ENCODE assay signal across 1 cellular context in the genomic region with DNA sequence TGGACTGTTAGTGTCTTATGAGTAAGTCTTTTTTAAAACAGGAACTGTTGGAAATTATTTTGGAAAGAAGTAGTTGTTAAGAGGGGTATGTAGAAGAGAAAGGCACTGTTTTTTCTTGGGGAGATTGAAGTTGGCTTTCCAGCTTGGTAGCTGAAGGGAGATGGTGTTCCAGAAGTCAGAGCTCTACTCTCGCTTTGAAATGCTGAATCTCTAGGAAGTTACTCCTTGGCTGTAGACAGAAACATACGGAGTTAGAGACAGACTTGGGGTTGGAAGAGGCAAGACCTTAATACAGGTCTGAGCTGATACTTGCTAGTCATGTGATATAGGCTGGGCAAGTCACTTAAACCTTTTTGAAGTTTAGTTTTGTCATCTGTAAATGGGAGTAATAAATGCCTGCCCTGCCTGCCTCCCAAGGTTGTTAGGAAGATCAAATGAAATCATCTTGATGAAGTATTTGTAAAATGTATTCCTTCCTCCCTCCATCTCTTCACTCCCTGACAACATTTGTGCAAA.
TF ChIP-seq lines count a peak whose summit lies in the region.

No MANE protein-coding gene starts in this region.

TF ChIP-seq in K562, 482 proteins besides CTCF, POLR2A, EP300 and RAD21:
- peak; percentile 16; the same call in 1 of the 2 replicates for TF ChIP-seq FOSL1 (tag; conservative IDR thresholded peaks at IDR 0.05)
- TF ChIP-seq, protein P1, sequence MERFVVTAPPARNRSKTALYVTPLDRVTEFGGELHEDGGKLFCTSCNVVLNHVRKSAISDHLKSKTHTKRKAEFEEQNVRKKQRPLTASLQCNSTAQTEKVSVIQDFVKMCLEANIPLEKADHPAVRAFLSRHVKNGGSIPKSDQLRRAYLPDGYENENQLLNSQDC (CRISPR knock-in tag; IDR thresholded peaks at IDR 0.05): no peak
- TF ChIP-seq, protein P2, sequence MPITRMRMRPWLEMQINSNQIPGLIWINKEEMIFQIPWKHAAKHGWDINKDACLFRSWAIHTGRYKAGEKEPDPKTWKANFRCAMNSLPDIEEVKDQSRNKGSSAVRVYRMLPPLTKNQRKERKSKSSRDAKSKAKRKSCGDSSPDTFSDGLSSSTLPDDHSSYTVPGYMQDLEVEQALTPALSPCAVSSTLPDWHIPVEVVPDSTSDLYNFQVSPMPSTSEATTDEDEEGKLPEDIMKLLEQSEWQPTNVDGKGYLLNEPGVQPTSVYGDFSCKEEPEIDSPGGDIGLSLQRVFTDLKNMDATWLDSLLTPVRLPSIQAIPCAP (CRISPR knock-in tag; IDR thresholded peaks at IDR 0.05; ENCODE audit: borderline replicate concordance): no peak
- TF ChIP-seq BACH1 (tag; IDR thresholded peaks at IDR 0.05): 0 out of 2 replicates have a peak, but pooled peaks have one; percentile 17
- 0 out of 2 replicates have a peak, but pooled peaks have one; percentile 23 for TF ChIP-seq ZNF589 (CRISPR knock-in tag; IDR thresholded peaks at IDR 0.05; ENCODE audit: low read depth)
- no peak for TF ChIP-seq RFX1 (IDR thresholded peaks at IDR 0.05)
- 0 out of 2 replicates have a peak, but pooled peaks have one; percentile 6 for TF ChIP-seq PHF8 (IDR thresholded peaks at IDR 0.05; ENCODE audit: borderline replicate concordance, low read length)
- TF ChIP-seq, protein P3, sequence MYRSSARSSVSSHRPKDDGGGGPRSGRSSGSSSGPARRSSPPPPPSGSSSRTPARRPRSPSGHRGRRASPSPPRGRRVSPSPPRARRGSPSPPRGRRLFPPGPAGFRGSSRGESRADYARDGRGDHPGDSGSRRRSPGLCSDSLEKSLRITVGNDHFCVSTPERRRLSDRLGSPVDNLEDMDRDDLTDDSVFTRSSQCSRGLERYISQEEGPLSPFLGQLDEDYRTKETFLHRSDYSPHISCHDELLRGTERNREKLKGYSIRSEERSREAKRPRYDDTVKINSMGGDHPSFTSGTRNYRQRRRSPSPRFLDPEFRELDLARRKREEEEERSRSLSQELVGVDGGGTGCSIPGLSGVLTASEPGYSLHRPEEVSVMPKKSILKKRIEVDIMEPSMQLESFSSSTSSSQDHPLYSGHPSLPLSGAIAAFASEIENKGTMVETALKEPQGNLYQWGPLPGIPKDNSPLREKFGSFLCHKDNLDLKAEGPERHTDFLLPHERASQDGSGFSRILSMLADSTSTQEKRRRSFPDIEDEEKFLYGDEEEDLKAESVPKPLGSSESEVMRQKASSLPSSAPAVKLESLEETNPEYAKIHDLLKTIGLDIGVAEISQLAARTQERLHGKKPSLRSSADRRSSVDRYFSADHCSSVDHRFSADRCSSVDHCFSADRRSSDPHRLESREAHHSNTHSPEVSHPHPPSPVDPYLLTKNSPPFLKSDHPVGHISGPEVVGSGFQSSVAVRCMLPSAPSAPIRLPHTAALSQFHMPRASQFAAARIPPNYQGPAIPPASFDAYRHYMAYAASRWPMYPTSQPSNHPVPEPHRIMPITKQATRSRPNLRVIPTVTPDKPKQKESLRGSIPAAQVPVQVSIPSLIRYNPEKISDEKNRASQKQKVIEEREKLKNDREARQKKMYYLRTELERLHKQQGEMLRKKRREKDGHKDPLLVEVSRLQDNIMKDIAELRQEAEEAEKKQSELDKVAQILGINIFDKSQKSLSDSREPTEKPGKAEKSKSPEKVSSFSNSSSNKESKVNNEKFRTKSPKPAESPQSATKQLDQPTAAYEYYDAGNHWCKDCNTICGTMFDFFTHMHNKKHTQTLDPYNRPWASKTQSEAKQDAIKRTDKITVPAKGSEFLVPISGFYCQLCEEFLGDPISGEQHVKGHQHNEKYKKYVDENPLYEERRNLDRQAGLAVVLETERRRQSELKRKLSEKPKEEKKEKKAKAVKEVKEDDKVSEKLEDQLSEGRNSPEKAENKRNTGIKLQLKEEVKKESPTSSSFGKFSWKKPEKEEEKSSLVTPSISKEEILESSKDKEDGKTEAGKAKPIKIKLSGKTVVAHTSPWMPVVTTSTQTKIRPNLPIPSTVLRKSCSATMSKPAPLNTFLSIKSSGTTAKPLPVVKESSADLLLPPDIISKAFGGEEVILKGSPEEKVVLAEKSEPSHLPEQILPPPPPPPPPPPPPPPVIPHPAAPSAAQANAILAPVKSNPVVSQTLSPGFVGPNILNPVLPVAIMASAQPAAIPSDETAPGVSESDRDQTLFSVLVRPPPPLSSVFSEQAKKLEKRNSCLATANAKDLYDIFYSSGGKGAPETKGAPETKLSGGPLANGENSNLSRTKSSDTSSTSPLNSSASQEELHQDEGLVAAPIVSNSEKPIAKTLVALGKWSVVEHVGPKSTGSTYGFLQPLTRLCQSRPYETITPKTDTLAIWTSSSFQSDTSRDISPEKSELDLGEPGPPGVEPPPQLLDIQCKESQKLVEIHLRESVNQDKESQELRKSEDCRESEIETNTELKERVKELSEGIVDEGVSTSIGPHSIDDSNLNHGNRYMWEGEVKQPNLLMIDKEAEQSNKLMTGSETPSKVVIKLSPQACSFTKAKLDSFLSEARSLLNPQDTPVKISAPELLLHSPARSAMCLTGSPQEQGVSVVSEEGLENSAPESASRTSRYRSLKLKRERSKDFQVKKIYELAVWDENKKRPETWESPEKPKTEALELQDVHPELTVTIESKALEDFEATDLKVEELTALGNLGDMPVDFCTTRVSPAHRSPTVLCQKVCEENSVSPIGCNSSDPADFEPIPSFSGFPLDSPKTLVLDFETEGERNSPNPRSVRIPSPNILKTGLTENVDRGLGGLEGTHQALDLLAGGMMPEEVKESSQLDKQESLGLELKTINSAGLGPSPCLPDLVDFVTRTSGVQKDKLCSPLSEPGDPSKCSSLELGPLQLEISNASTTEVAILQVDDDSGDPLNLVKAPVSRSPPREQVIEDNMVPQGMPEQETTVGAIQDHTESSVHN (IDR thresholded peaks at IDR 0.05; ENCODE audit: borderline replicate concordance in 1 of 2, low read depth in 1 of 2): 0 out of 4 replicates have a peak, but pooled peaks of 1 of the 2 experiments have one; percentile 4
- no peak for TF ChIP-seq ZNF134 (CRISPR knock-in tag; conservative IDR thresholded peaks at IDR 0.05)
- TF ChIP-seq HNRNPLL (IDR thresholded peaks at IDR 0.05; ENCODE audit: low read depth, low read length, poor library complexity, severe bottlenecking): no peak
- no peak for TF ChIP-seq ILK (tag; IDR thresholded peaks at IDR 0.05; ENCODE audit: borderline replicate concordance, low read depth)
- TF ChIP-seq ARID1B (IDR thresholded peaks at IDR 0.05): no peak
- TF ChIP-seq, protein P4, sequence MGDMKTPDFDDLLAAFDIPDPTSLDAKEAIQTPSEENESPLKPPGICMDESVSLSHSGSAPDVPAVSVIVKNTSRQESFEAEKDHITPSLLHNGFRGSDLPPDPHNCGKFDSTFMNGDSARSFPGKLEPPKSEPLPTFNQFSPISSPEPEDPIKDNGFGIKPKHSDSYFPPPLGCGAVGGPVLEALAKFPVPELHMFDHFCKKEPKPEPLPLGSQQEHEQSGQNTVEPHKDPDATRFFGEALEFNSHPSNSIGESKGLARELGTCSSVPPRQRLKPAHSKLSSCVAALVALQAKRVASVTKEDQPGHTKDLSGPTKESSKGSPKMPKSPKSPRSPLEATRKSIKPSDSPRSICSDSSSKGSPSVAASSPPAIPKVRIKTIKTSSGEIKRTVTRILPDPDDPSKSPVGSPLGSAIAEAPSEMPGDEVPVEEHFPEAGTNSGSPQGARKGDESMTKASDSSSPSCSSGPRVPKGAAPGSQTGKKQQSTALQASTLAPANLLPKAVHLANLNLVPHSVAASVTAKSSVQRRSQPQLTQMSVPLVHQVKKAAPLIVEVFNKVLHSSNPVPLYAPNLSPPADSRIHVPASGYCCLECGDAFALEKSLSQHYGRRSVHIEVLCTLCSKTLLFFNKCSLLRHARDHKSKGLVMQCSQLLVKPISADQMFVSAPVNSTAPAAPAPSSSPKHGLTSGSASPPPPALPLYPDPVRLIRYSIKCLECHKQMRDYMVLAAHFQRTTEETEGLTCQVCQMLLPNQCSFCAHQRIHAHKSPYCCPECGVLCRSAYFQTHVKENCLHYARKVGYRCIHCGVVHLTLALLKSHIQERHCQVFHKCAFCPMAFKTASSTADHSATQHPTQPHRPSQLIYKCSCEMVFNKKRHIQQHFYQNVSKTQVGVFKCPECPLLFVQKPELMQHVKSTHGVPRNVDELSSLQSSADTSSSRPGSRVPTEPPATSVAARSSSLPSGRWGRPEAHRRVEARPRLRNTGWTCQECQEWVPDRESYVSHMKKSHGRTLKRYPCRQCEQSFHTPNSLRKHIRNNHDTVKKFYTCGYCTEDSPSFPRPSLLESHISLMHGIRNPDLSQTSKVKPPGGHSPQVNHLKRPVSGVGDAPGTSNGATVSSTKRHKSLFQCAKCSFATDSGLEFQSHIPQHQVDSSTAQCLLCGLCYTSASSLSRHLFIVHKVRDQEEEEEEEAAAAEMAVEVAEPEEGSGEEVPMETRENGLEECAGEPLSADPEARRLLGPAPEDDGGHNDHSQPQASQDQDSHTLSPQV (IDR thresholded peaks at IDR 0.05): 0 out of 2 replicates have a peak, but pooled peaks have one; percentile 36
- peak; percentile 46; the same call in 1 of the 2 replicates for TF ChIP-seq POLR2H (tag; IDR thresholded peaks at IDR 0.05; ENCODE audit: low read depth)
- TF ChIP-seq, protein P5, sequence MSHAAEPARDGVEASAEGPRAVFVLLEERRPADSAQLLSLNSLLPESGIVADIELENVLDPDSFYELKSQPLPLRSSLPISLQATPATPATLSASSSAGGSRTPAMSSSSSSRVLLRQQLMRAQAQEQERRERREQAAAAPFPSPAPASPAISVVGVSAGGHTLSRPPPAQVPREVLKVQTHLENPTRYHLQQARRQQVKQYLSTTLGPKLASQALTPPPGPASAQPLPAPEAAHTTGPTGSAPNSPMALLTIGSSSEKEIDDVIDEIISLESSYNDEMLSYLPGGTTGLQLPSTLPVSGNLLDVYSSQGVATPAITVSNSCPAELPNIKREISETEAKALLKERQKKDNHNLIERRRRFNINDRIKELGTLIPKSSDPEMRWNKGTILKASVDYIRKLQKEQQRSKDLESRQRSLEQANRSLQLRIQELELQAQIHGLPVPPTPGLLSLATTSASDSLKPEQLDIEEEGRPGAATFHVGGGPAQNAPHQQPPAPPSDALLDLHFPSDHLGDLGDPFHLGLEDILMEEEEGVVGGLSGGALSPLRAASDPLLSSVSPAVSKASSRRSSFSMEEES (CRISPR knock-in tag; IDR thresholded peaks at IDR 0.05): peak; percentile 83
- TF ChIP-seq, protein P6, sequence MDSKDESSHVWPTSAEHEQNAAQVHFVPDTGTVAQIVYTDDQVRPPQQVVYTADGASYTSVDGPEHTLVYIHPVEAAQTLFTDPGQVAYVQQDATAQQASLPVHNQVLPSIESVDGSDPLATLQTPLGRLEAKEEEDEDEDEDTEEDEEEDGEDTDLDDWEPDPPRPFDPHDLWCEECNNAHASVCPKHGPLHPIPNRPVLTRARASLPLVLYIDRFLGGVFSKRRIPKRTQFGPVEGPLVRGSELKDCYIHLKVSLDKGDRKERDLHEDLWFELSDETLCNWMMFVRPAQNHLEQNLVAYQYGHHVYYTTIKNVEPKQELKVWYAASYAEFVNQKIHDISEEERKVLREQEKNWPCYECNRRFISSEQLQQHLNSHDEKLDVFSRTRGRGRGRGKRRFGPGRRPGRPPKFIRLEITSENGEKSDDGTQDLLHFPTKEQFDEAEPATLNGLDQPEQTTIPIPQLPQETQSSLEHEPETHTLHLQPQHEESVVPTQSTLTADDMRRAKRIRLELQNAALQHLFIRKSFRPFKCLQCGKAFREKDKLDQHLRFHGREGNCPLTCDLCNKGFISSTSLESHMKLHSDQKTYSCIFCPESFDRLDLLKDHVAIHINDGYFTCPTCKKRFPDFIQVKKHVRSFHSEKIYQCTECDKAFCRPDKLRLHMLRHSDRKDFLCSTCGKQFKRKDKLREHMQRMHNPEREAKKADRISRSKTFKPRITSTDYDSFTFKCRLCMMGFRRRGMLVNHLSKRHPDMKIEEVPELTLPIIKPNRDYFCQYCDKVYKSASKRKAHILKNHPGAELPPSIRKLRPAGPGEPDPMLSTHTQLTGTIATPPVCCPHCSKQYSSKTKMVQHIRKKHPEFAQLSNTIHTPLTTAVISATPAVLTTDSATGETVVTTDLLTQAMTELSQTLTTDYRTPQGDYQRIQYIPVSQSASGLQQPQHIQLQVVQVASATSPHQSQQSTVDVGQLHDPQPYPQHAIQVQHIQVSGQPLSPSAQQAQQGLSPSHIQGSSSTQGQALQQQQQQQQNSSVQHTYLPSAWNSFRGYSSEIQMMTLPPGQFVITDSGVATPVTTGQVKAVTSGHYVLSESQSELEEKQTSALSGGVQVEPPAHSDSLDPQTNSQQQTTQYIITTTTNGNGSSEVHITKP (IDR thresholded peaks at IDR 0.05; ENCODE audit: partially characterized antibody): no peak
- no peak for TF ChIP-seq ZNF76 (CRISPR knock-in tag; IDR thresholded peaks at IDR 0.05; ENCODE audit: borderline replicate concordance)
- TF ChIP-seq, protein P7, sequence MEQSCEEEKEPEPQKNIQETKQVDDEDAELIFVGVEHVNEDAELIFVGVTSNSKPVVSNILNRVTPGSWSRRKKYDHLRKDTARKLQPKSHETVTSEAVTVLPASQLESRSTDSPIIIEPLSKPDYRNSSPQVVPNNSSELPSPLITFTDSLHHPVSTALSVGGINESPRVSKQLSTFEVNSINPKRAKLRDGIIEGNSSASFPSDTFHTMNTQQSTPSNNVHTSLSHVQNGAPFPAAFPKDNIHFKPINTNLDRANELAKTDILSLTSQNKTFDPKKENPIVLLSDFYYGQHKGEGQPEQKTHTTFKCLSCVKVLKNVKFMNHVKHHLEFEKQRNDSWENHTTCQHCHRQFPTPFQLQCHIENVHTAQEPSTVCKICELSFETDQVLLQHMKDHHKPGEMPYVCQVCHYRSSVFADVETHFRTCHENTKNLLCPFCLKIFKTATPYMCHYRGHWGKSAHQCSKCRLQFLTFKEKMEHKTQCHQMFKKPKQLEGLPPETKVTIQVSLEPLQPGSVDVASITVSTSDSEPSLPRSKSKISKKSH (CRISPR knock-in tag; IDR thresholded peaks at IDR 0.05): no peak
- TF ChIP-seq, protein P8, sequence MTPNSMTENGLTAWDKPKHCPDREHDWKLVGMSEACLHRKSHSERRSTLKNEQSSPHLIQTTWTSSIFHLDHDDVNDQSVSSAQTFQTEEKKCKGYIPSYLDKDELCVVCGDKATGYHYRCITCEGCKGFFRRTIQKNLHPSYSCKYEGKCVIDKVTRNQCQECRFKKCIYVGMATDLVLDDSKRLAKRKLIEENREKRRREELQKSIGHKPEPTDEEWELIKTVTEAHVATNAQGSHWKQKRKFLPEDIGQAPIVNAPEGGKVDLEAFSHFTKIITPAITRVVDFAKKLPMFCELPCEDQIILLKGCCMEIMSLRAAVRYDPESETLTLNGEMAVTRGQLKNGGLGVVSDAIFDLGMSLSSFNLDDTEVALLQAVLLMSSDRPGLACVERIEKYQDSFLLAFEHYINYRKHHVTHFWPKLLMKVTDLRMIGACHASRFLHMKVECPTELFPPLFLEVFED (CRISPR knock-in tag; conservative IDR thresholded peaks at IDR 0.05): no peak
- TF ChIP-seq SP1 (CRISPR knock-in tag; IDR thresholded peaks at IDR 0.05): no peak
- no peak for TF ChIP-seq ZFPM2 (CRISPR knock-in tag; IDR thresholded peaks at IDR 0.05)
- TF ChIP-seq ATF1 (CRISPR knock-in tag; IDR thresholded peaks at IDR 0.05): no peak
- TF ChIP-seq ATF1 (tag; IDR thresholded peaks at IDR 0.05): no peak
- no peak for TF ChIP-seq CEBPG (CRISPR knock-in tag; IDR thresholded peaks at IDR 0.05)
- peak; percentile 53 to 79; a peak in 3 of 4 replicates for TF ChIP-seq CEBPG (tag; conservative IDR thresholded peaks at IDR 0.05 in 1 of 2, IDR thresholded peaks at IDR 0.05 in 1 of 2)
- no peak for TF ChIP-seq MTA3 (IDR thresholded peaks at IDR 0.05; ENCODE audit: borderline replicate concordance)
TF ChIP-seq in K562: peak in this region for 9.
